In genomic region chr21:15514073-15514946, GRCh38 we compare ENCODE assay signal across 1 cellular context.
TF ChIP-seq lines count a peak whose summit lies in the region.

No MANE protein-coding gene starts in this region.

TF ChIP-seq in HepG2, 621 proteins besides CTCF, POLR2A, EP300 and RAD21 (continued from another document and continues in another):
- TF ChIP-seq TBL1XR1 (IDR thresholded peaks at IDR 0.05; ENCODE audit: borderline replicate concordance, low read length, partially characterized antibody): peak; percentile 46
- no peak for TF ChIP-seq ZNF639 (CRISPR knock-in tag; conservative IDR thresholded peaks at IDR 0.05)
- peak; percentile 71; the same call in 1 of the 2 replicates for TF ChIP-seq ZBTB25 (CRISPR knock-in tag; IDR thresholded peaks at IDR 0.05)
- TF ChIP-seq PHF5A (CRISPR knock-in tag; IDR thresholded peaks at IDR 0.05; ENCODE audit: low read depth, unreplicated experiment): no peak
- TF ChIP-seq NPAS2 (CRISPR knock-in tag; IDR thresholded peaks at IDR 0.05; ENCODE audit: borderline replicate concordance): no peak
- no peak for TF ChIP-seq PREB (CRISPR knock-in tag; IDR thresholded peaks at IDR 0.05)
- TF ChIP-seq SNRNP70 (IDR thresholded peaks at IDR 0.05; ENCODE audit: low read depth, low read length): no peak
- TF ChIP-seq LRRFIP1 (CRISPR knock-in tag; conservative IDR thresholded peaks at IDR 0.05): no peak
- TF ChIP-seq REPIN1 (CRISPR knock-in tag; IDR thresholded peaks at IDR 0.05; ENCODE audit: borderline replicate concordance, low read depth): no peak
- no peak for TF ChIP-seq PAF1 (CRISPR knock-in tag; IDR thresholded peaks at IDR 0.05)
- no peak for TF ChIP-seq ZNF781 (CRISPR knock-in tag; IDR thresholded peaks at IDR 0.05; ENCODE audit: borderline replicate concordance, not compliant biosample characterization)
- TF ChIP-seq BCL3 (CRISPR knock-in tag; IDR thresholded peaks at IDR 0.05): 0 out of 2 replicates have a peak, but pooled peaks have one; percentile 40
- TF ChIP-seq GABPB1 (CRISPR knock-in tag; IDR thresholded peaks at IDR 0.05): no peak
- TF ChIP-seq ZSCAN30 (CRISPR knock-in tag; IDR thresholded peaks at IDR 0.05): no peak
- 0 out of 2 replicates have a peak, but pooled peaks have one; percentile 12 for TF ChIP-seq ADNP (CRISPR knock-in tag; IDR thresholded peaks at IDR 0.05)
- TF ChIP-seq ZNF891 (CRISPR knock-in tag; IDR thresholded peaks at IDR 0.05): no peak
- no peak for TF ChIP-seq CERS6 (CRISPR knock-in tag; IDR thresholded peaks at IDR 0.05)
- no peak for TF ChIP-seq DDIT3 (CRISPR knock-in tag; IDR thresholded peaks at IDR 0.05)
- TF ChIP-seq ZNF747 (CRISPR knock-in tag; IDR thresholded peaks at IDR 0.05; ENCODE audit: borderline replicate concordance): peak; percentile 85; the same call in 1 of the 2 replicates
- 0 out of 2 replicates have a peak, but pooled peaks have one; percentile 46 for TF ChIP-seq CBFB (CRISPR knock-in tag; IDR thresholded peaks at IDR 0.05)
- TF ChIP-seq DRAP1 (CRISPR knock-in tag; IDR thresholded peaks at IDR 0.05): peak; percentile 81
- TF ChIP-seq ZNF570 (CRISPR knock-in tag; IDR thresholded peaks at IDR 0.05; ENCODE audit: borderline replicate concordance): no peak
- TF ChIP-seq ETS1 (CRISPR knock-in tag; IDR thresholded peaks at IDR 0.05): no peak
- no peak for TF ChIP-seq CCDC6 (CRISPR knock-in tag; IDR thresholded peaks at IDR 0.05)
- TF ChIP-seq ZZZ3 (CRISPR knock-in tag; IDR thresholded peaks at IDR 0.05; ENCODE audit: borderline replicate concordance): no peak
- no peak for TF ChIP-seq ZBTB43 (CRISPR knock-in tag; conservative IDR thresholded peaks at IDR 0.05)
- TF ChIP-seq ARID3A (IDR thresholded peaks at IDR 0.05; ENCODE audit: low read depth, low read length): peak; percentile 97
- TF ChIP-seq ZNF124 (CRISPR knock-in tag; IDR thresholded peaks at IDR 0.05): no peak
- TF ChIP-seq ZSCAN5A (CRISPR knock-in tag; IDR thresholded peaks at IDR 0.05; ENCODE audit: borderline replicate concordance): peak; percentile 72; the same call in 1 of the 2 replicates
- TF ChIP-seq ZSCAN29 (CRISPR knock-in tag; conservative IDR thresholded peaks at IDR 0.05): no peak
- 0 out of 2 replicates have a peak, but pooled peaks have one; percentile 35 for TF ChIP-seq DMAP1 (CRISPR knock-in tag; IDR thresholded peaks at IDR 0.05)
- TF ChIP-seq NAIF1 (CRISPR knock-in tag; IDR thresholded peaks at IDR 0.05; ENCODE audit: borderline replicate concordance): no peak
- no peak for TF ChIP-seq ZFP90 (CRISPR knock-in tag; IDR thresholded peaks at IDR 0.05; ENCODE audit: borderline replicate concordance)
- no peak for TF ChIP-seq AKNA (CRISPR knock-in tag; IDR thresholded peaks at IDR 0.05; ENCODE audit: borderline replicate concordance)
- peak; percentile 81 for TF ChIP-seq SNAPC2 (CRISPR knock-in tag; IDR thresholded peaks at IDR 0.05)
- TF ChIP-seq POLR2G (IDR thresholded peaks at IDR 0.05; ENCODE audit: low read depth, low read length): no peak
- TF ChIP-seq NR2F2 (IDR thresholded peaks at IDR 0.05; ENCODE audit: borderline replicate concordance, low read depth): no peak; the same call in 1 of the 2 replicates
- TF ChIP-seq BHLHE40 (IDR thresholded peaks at IDR 0.05; ENCODE audit: low read length): peak; percentile 55; the same call in 1 of the 2 replicates
- no peak for TF ChIP-seq YY1 (IDR thresholded peaks at IDR 0.05; ENCODE audit: insufficient read depth, insufficient replicate concordance, low read depth, low read length)
